10 cellular contexts compared by ENCODE assay signal in the genomic region with DNA sequence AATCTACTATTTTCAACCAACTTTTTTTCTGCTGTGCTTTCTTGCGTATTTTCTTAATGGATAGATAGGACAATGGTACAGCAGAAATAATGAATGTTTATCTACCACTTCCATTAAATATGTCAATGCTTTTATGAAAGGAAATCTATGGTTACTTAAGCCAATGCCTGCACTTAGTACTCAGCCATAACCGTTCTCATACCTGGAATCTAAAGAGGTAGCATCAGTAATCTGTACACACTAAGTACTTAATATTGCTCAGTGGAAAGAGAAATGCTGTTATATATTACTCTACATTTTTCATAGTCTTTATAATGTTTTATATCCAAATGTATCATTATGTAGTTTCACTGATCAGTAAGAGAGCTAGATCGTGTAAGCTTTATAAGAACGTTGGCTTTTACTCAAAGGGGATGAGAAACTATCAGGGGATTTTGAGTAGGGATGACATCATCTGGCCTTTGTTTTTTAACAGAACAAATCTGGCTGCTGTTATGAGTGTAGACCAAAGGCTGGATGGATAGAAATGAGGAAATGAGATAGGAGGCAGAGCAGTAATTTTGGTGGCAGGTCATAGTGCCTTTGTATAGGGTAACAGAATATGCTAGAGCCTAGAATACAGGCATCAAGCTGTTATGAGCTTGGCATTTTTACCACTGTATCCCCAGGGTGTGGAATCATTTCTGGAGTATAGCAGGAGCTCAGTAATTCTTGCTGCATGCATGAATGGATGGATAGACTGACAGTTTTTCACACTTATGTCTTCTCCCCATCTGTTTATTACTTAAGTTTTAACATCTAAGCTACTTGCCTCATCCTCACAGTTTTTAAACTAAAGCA. TPM values are rescaled to one million over a fixed set of nuclear protein-coding genes. Genes with fewer than 3 reads are reported as not detected.
DNase-seq lines count a peak whose midpoint lies in the region; ATAC-seq and TF ChIP-seq lines count a peak whose summit lies in the region.
"Had no signal": no experiment of that assay in that cellular context is flagged by ENCODE, and none has a peak within 500 bp of the region (broad histone marks: within the 10 kb centered on the region; RNA-seq: fewer than 3 reads in every experiment).

No MANE protein-coding gene starts in this region.

- TF ChIP-seq CTCF in RWPE1 (conservative IDR thresholded peaks at IDR 0.05; ENCODE audit: low read depth): no peak

- H3K27ac ChIP-seq in substantia nigra (ENCODE audit: low read depth, low read length, poor library complexity, severe bottlenecking) (no peak overlapping the region), RWPE1 (no peak overlapping the region)
- H3K27ac ChIP-seq: SJCRH30 had no signal

- no peaks in the 10 kb centered on the region for H3K4me1 Mint-ChIP-seq in activated CD4-positive, alpha-beta T cell treated with anti-CD3 and anti-CD28 coated beads for 36 hours
- H3K4me1 Mint-ChIP-seq in stimulated activated naive CD8-positive, alpha-beta T cell treated with anti-CD3 and anti-CD28 coated beads, Interleukin-15, amount 100 ng/mL, for 72 hours: no peaks in the 10 kb centered on the region

- no peaks in the 10 kb centered on the region for H3K27me3 Mint-ChIP-seq in activated CD4-positive, alpha-beta T cell treated with anti-CD3 and anti-CD28 coated beads for 36 hours
- H3K27me3 Mint-ChIP-seq in stimulated activated naive CD8-positive, alpha-beta T cell treated with anti-CD3 and anti-CD28 coated beads, Interleukin-15, amount 100 ng/mL, for 72 hours: peaks cover 4% of the 10 kb centered on the region
- H3K27me3 Mint-ChIP-seq: progenitor cell of endocrine pancreas had no signal

- H3K4me3 Mint-ChIP-seq in activated CD4-positive, alpha-beta T cell treated with anti-CD3 and anti-CD28 coated beads for 36 hours: no peak overlapping the region
- H3K4me3 Mint-ChIP-seq in stimulated activated naive CD8-positive, alpha-beta T cell treated with anti-CD3 and anti-CD28 coated beads, Interleukin-15, amount 100 ng/mL, for 72 hours: no peak overlapping the region

- intact Hi-C loops in activated CD4-positive, alpha-beta T cell treated with anti-CD3 and anti-CD28 coated beads for 36 hours (cut with DNase I, micrococcal nuclease): no loop called here

- POLR2A ChIA-PET in activated CD4-positive, alpha-beta T cell treated with anti-CD3 and anti-CD28 coated beads for 36 hours (lab: Charles Lee): no interaction called here
- POLR2A ChIA-PET in RWPE1 (lab: Yijun Ruan, JAX; ENCODE audit: low non-redundant PET): no interaction called here

- H3K36me3 Mint-ChIP-seq in activated CD4-positive, alpha-beta T cell treated with anti-CD3 and anti-CD28 coated beads for 36 hours (ENCODE audit: low read depth): no peaks in the 10 kb centered on the region

- H3K9me3 Mint-ChIP-seq in activated CD4-positive, alpha-beta T cell treated with anti-CD3 and anti-CD28 coated beads for 36 hours (ENCODE audit: low read depth): peaks cover 18% of the 10 kb centered on the region
- H3K9me3 Mint-ChIP-seq in stimulated activated naive CD8-positive, alpha-beta T cell treated with anti-CD3 and anti-CD28 coated beads, Interleukin-15, amount 100 ng/mL, for 72 hours: peaks cover 13 to 25% of the 10 kb centered on the region in 2 donors

- CTCF ChIA-PET in activated CD4-positive, alpha-beta T cell treated with anti-CD3 and anti-CD28 coated beads for 36 hours (lab: Charles Lee): no interaction called here
- CTCF ChIA-PET in RWPE1 (lab: Yijun Ruan, JAX): no interaction called here

- ATAC-seq in activated CD4-positive, alpha-beta T cell treated with anti-CD3 and anti-CD28 coated beads for 36 hours: peak; percentile 68
- ATAC-seq in HG02610 (IDR thresholded peaks at IDR 0.05; ENCODE audit: unreplicated experiment): peak; percentile 100
- ATAC-seq in HG03521 (IDR thresholded peaks at IDR 0.05; ENCODE audit: unreplicated experiment): peak; percentile 98
- peak; percentile 52 for ATAC-seq in stimulated activated naive CD8-positive, alpha-beta T cell treated with anti-CD3 and anti-CD28 coated beads, Interleukin-15, amount 100 ng/mL, for 72 hours

- H3K27ac Mint-ChIP-seq in activated CD4-positive, alpha-beta T cell treated with anti-CD3 and anti-CD28 coated beads for 36 hours: no peak overlapping the region
- no peak overlapping the region for H3K27ac Mint-ChIP-seq in stimulated activated naive CD8-positive, alpha-beta T cell treated with anti-CD3 and anti-CD28 coated beads, Interleukin-15, amount 100 ng/mL, for 72 hours
- H3K27ac Mint-ChIP-seq: progenitor cell of endocrine pancreas had no signal

- no peak for DNase-seq in activated CD4-positive, alpha-beta T cell treated with anti-CD3 and anti-CD28 coated beads for 36 hours
- no peak for DNase-seq in activated CD4-positive, alpha-beta T cell treated with anti-CD3 and anti-CD28 coated beads for 1 hour
- no peak for DNase-seq in stimulated activated naive CD8-positive, alpha-beta T cell treated with anti-CD3 and anti-CD28 coated beads, Interleukin-15, amount 100 ng/mL, for 72 hours
- DNase-seq in substantia nigra (lab: John Stamatoyannopoulos, UW) (no peak), KG1 (lab: John Stamatoyannopoulos, UW) (no peak), RWPE1 (ENCODE audit: low spot score) (no peak)
- DNase-seq: SJCRH30 had no signal

RNA-seq across cellular contexts. Expression of a gene that starts 34.0 kb away (rescaled TPM):
- total RNA-seq in activated CD4-positive, alpha-beta T cell treated with anti-CD3 and anti-CD28 coated beads for 36 hours: 10 to 100 TPM; 14.2 to 15.3 TPM
